ENCODE assay signal across 13 cellular contexts in genomic region chr1:36279110-36279788, GRCh38. TPM values are rescaled to one million over a fixed set of nuclear protein-coding genes. Genes with fewer than 3 reads are reported as not detected.
A peak's percentile ranks its signal among the peaks of the same experiment; 100 is the strongest.
DNase-seq lines count a peak whose midpoint lies in the region; ATAC-seq and TF ChIP-seq lines count a peak whose summit lies in the region.
"Had no signal": no experiment of that assay in that cellular context is flagged by ENCODE, and none has a peak within 500 bp of the region (broad histone marks: within the 10 kb centered on the region; RNA-seq: fewer than 3 reads in every experiment).

No MANE protein-coding gene starts in this region.

- peak overlapping the region; percentile 8 for H3K27ac ChIP-seq in osteoblast (ENCODE audit: low read depth, low read length)
- H3K27ac ChIP-seq: brain microvascular endothelial cell, foreskin keratinocyte had no signal

- peaks cover 27% of the 10 kb centered on the region for H3K36me3 ChIP-seq in osteoblast (ENCODE audit: insufficient read depth, low read length)

- TF ChIP-seq CTCF in fibroblast of mammary gland (conservative IDR thresholded peaks at IDR 0.05; ENCODE audit: control insufficient read depth, insufficient read depth, low read depth, low read length) (no peak), osteoblast (IDR thresholded peaks at IDR 0.05; ENCODE audit: extremely low read depth, low read depth, low read length) (no peak)

- ATAC-seq in T-cell (replicated peaks in 1 of 4) (no peak), HG03520 (IDR thresholded peaks at IDR 0.05; ENCODE audit: unreplicated experiment) (no peak)
- ATAC-seq: foreskin keratinocyte had no signal

- CTCF ChIA-PET in T-cell (lab: Charles Lee), result interaction anchor here (0.6 to 1.3 kb wide), 3 partner anchors 27 to 66 kb away, joined by 3 to 5 read pairs (median 3); no protein-coding TSS in a partner anchor

- no peak overlapping the region for H3K4me2 ChIP-seq in osteoblast (ENCODE audit: insufficient read depth, low read length)

- no peak overlapping the region for H3K4me3 Mint-ChIP-seq in T-cell

- peaks cover 8% of the 10 kb centered on the region for H3K4me1 ChIP-seq in osteoblast (ENCODE audit: insufficient read depth, low read length)
- H3K4me1 ChIP-seq: foreskin keratinocyte had no signal

- peak; percentile 40 for DNase-seq in EH (ENCODE audit: low read depth)
- DNase-seq in T-cell, result no peak
- peak; percentile 76 for DNase-seq in fibroblast of mammary gland (ENCODE audit: low read depth)
- DNase-seq in osteoblast (ENCODE audit: insufficient read length, low spot score, missing footprints), result peak; percentile 37
- no peak for DNase-seq in HT-29 (ENCODE audit: low spot score)
- DNase-seq in hippocampal formation (lab: John Stamatoyannopoulos, UW), result no peak
- no peak for DNase-seq in dedifferentiated amniotic fluid mesenchymal stem cell (ENCODE audit: extremely low spot score)
- DNase-seq: activated CD4-positive, CD25-positive, alpha-beta regulatory T cell treated with anti-CD3 and anti-CD28 coated beads, Interleukin-2, amount 50 U/mL, for 72 hours; brain microvascular endothelial cell; foreskin keratinocyte; NCI-H2171 had no signal

- H3K4me3 ChIP-seq in fibroblast of mammary gland (ENCODE audit: control insufficient read depth, low read depth, low read length) (no peak overlapping the region), osteoblast (ENCODE audit: insufficient read depth, low read length) (no peak overlapping the region)
- H3K4me3 ChIP-seq: lung had no signal

- POLR2A ChIA-PET in T-cell (lab: Charles Lee), result interaction anchor here (0.5 to 1.4 kb wide), 4 partner anchors 10 to 123 kb away, joined by 3 read pairs; partner anchors contain the start of genes MAP7D1 (in 1 of the 2) and THRAP3 (in 1 of the 2)

- H4K20me1 ChIP-seq in osteoblast (ENCODE audit: insufficient read depth, low read length), result peaks cover 20% of the 10 kb centered on the region

- H3K79me2 ChIP-seq in osteoblast (ENCODE audit: insufficient read depth, low read length), result peaks cover 83% of the 10 kb centered on the region

- H3K9me3 Mint-ChIP-seq in T-cell, result no peaks in the 10 kb centered on the region

- H2AFZ ChIP-seq in osteoblast (ENCODE audit: low read length), result no peak overlapping the region

- no peaks in the 10 kb centered on the region for H3K9me3 ChIP-seq in osteoblast (ENCODE audit: low read depth, low read length)

- peaks cover 15 to 26% (median 25%) of the 10 kb centered on the region in 3 donors for H3K4me1 Mint-ChIP-seq in T-cell

- H3K27me3 ChIP-seq in osteoblast (ENCODE audit: insufficient read depth, low read length), result no peaks in the 10 kb centered on the region
- H3K27me3 ChIP-seq: brain microvascular endothelial cell, foreskin keratinocyte had no signal

- H3K27me3 Mint-ChIP-seq in T-cell, result no peaks in the 10 kb centered on the region

- peak overlapping the region; percentile 7 to 65 for H3K27ac Mint-ChIP-seq in T-cell

- H3K36me3 Mint-ChIP-seq in T-cell, result peaks cover 12% of the 10 kb centered on the region

RNA-seq across cellular contexts. Expression of gene SH3D21, which starts 26.9 kb away (rescaled TPM):
- total RNA-seq in T-cell (1 to 10 TPM; 2.2 to 3.7 (median 2.8) TPM), osteoblast (1.8 and 2.2 TPM in 2 replicates)
- total RNA-seq in HT-29 (2014; rRNA removed; shearing (Covaris generic)), result 12.6 and 14.8 TPM in 2 replicates

RNA-seq across cellular contexts. Expression of gene EVA1B, which starts 44.2 kb away (rescaled TPM):
- total RNA-seq in T-cell (1 to 10 TPM; 2.0 to 8.1 (median 5.6) TPM), osteoblast (119 and 135 TPM in 2 replicates)
- total RNA-seq in HT-29 (2014; rRNA removed; shearing (Covaris generic)), result 25.0 and 32.9 TPM in 2 replicates

RNA-seq across cellular contexts. Expression of gene THRAP3, which starts 55.0 kb away (rescaled TPM):
- total RNA-seq in T-cell, result 100 to 1,000 TPM in 3 of 5 donors, 10 to 100 TPM in 2; 75.2 to 111 (median 101) TPM
- 127 and 137 TPM in 2 replicates for total RNA-seq in osteoblast
- 46.6 and 64.4 TPM in 2 replicates for total RNA-seq in HT-29 (2014; rRNA removed; shearing (Covaris generic))

Comparison
In these comparisons a context has a peak if more than half of its experiments do, and no peak if none do; other contexts are left out.
1. DNase-seq: peak in EH (single experiment), fibroblast of mammary gland (single experiment) and osteoblast (single experiment); none in T-cell (0 of 34), HT-29 (single experiment), hippocampal formation (0 of 2) and dedifferentiated amniotic fluid mesenchymal stem cell (single experiment).